1 cellular context compared by ENCODE assay signal in genomic region chr9:684055-684949, GRCh38.
TF ChIP-seq lines count a peak whose summit lies in the region.

No MANE protein-coding gene starts in this region.

TF ChIP-seq in HepG2, 621 proteins besides CTCF, POLR2A, EP300 and RAD21 (continued from another document):
- TF ChIP-seq ZNF142 (CRISPR knock-in tag; IDR thresholded peaks at IDR 0.05) (no peak), TFE3 (CRISPR knock-in tag; IDR thresholded peaks at IDR 0.05) (no peak), ZNF333 (CRISPR knock-in tag; IDR thresholded peaks at IDR 0.05; ENCODE audit: borderline replicate concordance) (no peak), ELK4 (CRISPR knock-in tag; IDR thresholded peaks at IDR 0.05; ENCODE audit: borderline replicate concordance) (no peak), BCL3 (CRISPR knock-in tag; IDR thresholded peaks at IDR 0.05) (no peak), REST (IDR thresholded peaks at IDR 0.05; ENCODE audit: borderline replicate concordance in 1 of 2, low read depth in 1 of 2, low read length in 2 of 2) (no peak), ZNF44 (CRISPR knock-in tag; IDR thresholded peaks at IDR 0.05) (no peak), HMGA1 (CRISPR knock-in tag; conservative IDR thresholded peaks at IDR 0.05) (no peak), PRPF4 (IDR thresholded peaks at IDR 0.05; ENCODE audit: low read depth, low read length, poor library complexity, severe bottlenecking) (no peak), KAT7 (CRISPR knock-in tag; IDR thresholded peaks at IDR 0.05; ENCODE audit: borderline replicate concordance) (peak; percentile 14; the same call in 1 of the 2 replicates), POLR2AphosphoS5 (IDR thresholded peaks at IDR 0.05; ENCODE audit: low read depth, low read length) (peak; percentile 54), ZXDC (CRISPR knock-in tag; IDR thresholded peaks at IDR 0.05) (no peak), ZNF256 (CRISPR knock-in tag; conservative IDR thresholded peaks at IDR 0.05) (no peak), REL (CRISPR knock-in tag; conservative IDR thresholded peaks at IDR 0.05) (no peak), ASH2L (IDR thresholded peaks at IDR 0.05; ENCODE audit: insufficient read length, low read depth, low read length) (no peak), IKZF4 (CRISPR knock-in tag; IDR thresholded peaks at IDR 0.05; ENCODE audit: borderline replicate concordance, low read depth, not compliant biosample characterization) (no peak), SKIL (CRISPR knock-in tag; IDR thresholded peaks at IDR 0.05; ENCODE audit: borderline replicate concordance) (no peak), HINFP (CRISPR knock-in tag; IDR thresholded peaks at IDR 0.05; ENCODE audit: low read depth) (no peak), SMARCC2 (IDR thresholded peaks at IDR 0.05) (no peak), MED1 (CRISPR knock-in tag; IDR thresholded peaks at IDR 0.05) (peak; percentile 11; the same call in 1 of the 2 replicates), MYPOP (CRISPR knock-in tag; IDR thresholded peaks at IDR 0.05) (0 out of 2 replicates have a peak, but pooled peaks have one; percentile 42), PLRG1 (conservative IDR thresholded peaks at IDR 0.05) (no peak), ZKSCAN8 (CRISPR knock-in tag; IDR thresholded peaks at IDR 0.05; ENCODE audit: borderline replicate concordance) (no peak), TSC22D2 (CRISPR knock-in tag; IDR thresholded peaks at IDR 0.05; ENCODE audit: borderline replicate concordance) (no peak), WIZ (CRISPR knock-in tag; IDR thresholded peaks at IDR 0.05) (no peak), HHEX (CRISPR knock-in tag; IDR thresholded peaks at IDR 0.05) (no peak)
